In genomic region chr2:44543773-44544725, GRCh38 we compare ENCODE assay signal across 10 cellular contexts.
A peak's percentile ranks its signal among the peaks of the same experiment; 100 is the strongest.
DNase-seq lines count a peak whose midpoint lies in the region; ATAC-seq, FAIRE-seq and TF ChIP-seq lines count a peak whose summit lies in the region.
"Had no signal": no experiment of that assay in that cellular context is flagged by ENCODE, and none has a peak within 500 bp of the region (broad histone marks: within the 10 kb centered on the region; RNA-seq: fewer than 3 reads in every experiment).

No MANE protein-coding gene starts in this region.

- peaks cover 2% of the 10 kb centered on the region for H3K9me1 ChIP-seq in keratinocyte (ENCODE audit: control insufficient read depth, extremely low read depth, insufficient read depth, low read length)

- no peak for DNase-seq in H54 (ENCODE audit: insufficient read length, low spot score)
- DNase-seq in NCI-H2081 treated with DMSO at 0.1 percent for 48 hours (lab: John Stamatoyannopoulos, UW), result peak; percentile 95
- DNase-seq in adipocyte (ENCODE audit: low read depth), result peak; percentile 45
- no peak for DNase-seq in keratinocyte (ENCODE audit: low read depth, low spot score)
- DNase-seq: body of pancreas had no signal

- H3K4me1 ChIP-seq in adipocyte (ENCODE audit: control insufficient read depth, insufficient read depth, low read length) (peaks cover 8% of the 10 kb centered on the region), keratinocyte (ENCODE audit: control insufficient read depth, extremely low read depth, insufficient read depth, low read length) (peaks cover 17% of the 10 kb centered on the region)

- dilution Hi-C loops in keratinocyte (cut with MboI; ENCODE audit: extremely low pct_ligation_motif_present, low sequenced_read_pairs), result no loop called here

- H3K9me3 ChIP-seq in adipocyte (ENCODE audit: control insufficient read depth, low read length) (no peaks in the 10 kb centered on the region), keratinocyte (ENCODE audit: control insufficient read depth, low read depth, low read length) (no peaks in the 10 kb centered on the region)
- H3K9me3 ChIP-seq: body of pancreas had no signal

- no peaks in the 10 kb centered on the region for H3K27me3 ChIP-seq in adipocyte (replicated peaks; ENCODE audit: control insufficient read depth, insufficient read depth, low read length)
- H3K27me3 ChIP-seq in keratinocyte (ENCODE audit: control insufficient read depth, extremely low read depth, insufficient read depth, low read length), result no peaks in the 10 kb centered on the region
- H3K27me3 ChIP-seq: body of pancreas had no signal

- peak overlapping the region; percentile 29 for H3K4me2 ChIP-seq in keratinocyte (ENCODE audit: control insufficient read depth, extremely low read depth, insufficient read depth, low read depth, low read length)

- H4K20me1 ChIP-seq in keratinocyte (ENCODE audit: control insufficient read depth, extremely low read depth, insufficient read depth, low read length), result no peaks in the 10 kb centered on the region

- H3K36me3 ChIP-seq in adipocyte (ENCODE audit: control insufficient read depth, insufficient read depth, low read length, severe bottlenecking) (no peaks in the 10 kb centered on the region), keratinocyte (ENCODE audit: control insufficient read depth in 2 of 2, extremely low read depth in 1 of 2, insufficient read depth in 2 of 2, low read length in 2 of 2) (no peaks in the 10 kb centered on the region)

- H3K27ac ChIP-seq in keratinocyte (ENCODE audit: control insufficient read depth, insufficient read depth, low read length), result no peak overlapping the region
- H3K27ac ChIP-seq: body of pancreas had no signal

- TF ChIP-seq CTCF in keratinocyte (optimal IDR thresholded peaks at IDR 0.05 in 1 of 3, IDR thresholded peaks at IDR 0.05 in 1 of 3, conservative IDR thresholded peaks at IDR 0.05 in 1 of 3; ENCODE audit: extremely low read depth in 1 of 3, insufficient read depth in 2 of 3, low read length in 3 of 3), result no peak

- no peak for TF ChIP-seq POLR2A in H54 (IDR thresholded peaks at IDR 0.05; ENCODE audit: low read depth, low read length)

- no peak overlapping the region for H2AFZ ChIP-seq in keratinocyte (ENCODE audit: control insufficient read depth, low read length)

- H3K9ac ChIP-seq in adipocyte (ENCODE audit: low read length) (no peak overlapping the region), keratinocyte (ENCODE audit: control insufficient read depth, extremely low read depth, insufficient read depth, low read length) (no peak overlapping the region)

- peak; percentile 77 for FAIRE-seq in H54 (lab: Jason Lieb, UNC)
- FAIRE-seq in keratinocyte (lab: Jason Lieb, UNC), result no peak

- no peak overlapping the region for H3K4me3 ChIP-seq in adipocyte (ENCODE audit: low read length)
- H3K4me3 ChIP-seq in keratinocyte (ENCODE audit: control insufficient read depth in 2 of 3, extremely low read depth in 1 of 3, insufficient read depth in 2 of 3, low read depth in 1 of 3, low read length in 3 of 3), result no peak overlapping the region
- H3K4me3 ChIP-seq: body of pancreas had no signal

- no peaks in the 10 kb centered on the region for H3K79me2 ChIP-seq in keratinocyte (ENCODE audit: control insufficient read depth, insufficient read depth, low read length)

- ATAC-seq in HG03108 (IDR thresholded peaks at IDR 0.05; ENCODE audit: unreplicated experiment) (no peak), HG02678 (IDR thresholded peaks at IDR 0.05; ENCODE audit: unreplicated experiment) (no peak), GM21737 (IDR thresholded peaks at IDR 0.05; ENCODE audit: unreplicated experiment) (no peak), GM19397 (IDR thresholded peaks at IDR 0.05; ENCODE audit: unreplicated experiment) (no peak)
- ATAC-seq: body of pancreas; natural killer cell treated with Interleukin-12 subunit alpha and Interleukin-12 subunit beta and Interleukin-15 and Interleukin-18, amount 100 ng/mL, for 72 hours had no signal

Comparison
In these comparisons a context has a peak if more than half of its experiments do, and no peak if none do; other contexts are left out.
1. DNase-seq: peak in NCI-H2081 treated with DMSO at 0.1 percent for 48 hours (single experiment) and adipocyte (single experiment); none in H54 (single experiment) and keratinocyte (single experiment).